Comparison of ENCODE assay signal across 19 cellular contexts in genomic region chr15:41256103-41256502, GRCh38. TPM values are rescaled to one million over a fixed set of nuclear protein-coding genes. Genes with fewer than 3 reads are reported as not detected.
"Had no signal": no experiment of that assay in that cellular context is flagged by ENCODE, and none has a peak within 500 bp of the region (broad histone marks: within the 10 kb centered on the region; RNA-seq: fewer than 3 reads in every experiment).

No MANE protein-coding gene starts in this region.

- H3K4me1 ChIP-seq: prostate gland, sigmoid colon, uterus had no signal

- H3K27me3 Mint-ChIP-seq: activated CD4-positive, alpha-beta memory T cell treated with anti-CD3 and anti-CD28 coated beads, Interleukin-2, amount 10 ng/mL, durations not matched to agents 7 days and 5 days; activated T-cell treated with anti-CD3 and anti-CD28 coated beads, Interleukin-2, amount 50 U/mL, for 24 hours; memory B cell; naive thymus-derived CD4-positive, alpha-beta T cell; stimulated activated naive CD8-positive, alpha-beta T cell treated with anti-CD3 and anti-CD28 coated beads, Interleukin-15, amount 100 ng/mL, for 72 hours had no signal

- H3K4me3 Mint-ChIP-seq: activated CD4-positive, alpha-beta memory T cell treated with anti-CD3 and anti-CD28 coated beads, Interleukin-2, amount 10 ng/mL, durations not matched to agents 7 days and 5 days; activated T-cell treated with anti-CD3 and anti-CD28 coated beads, Interleukin-2, amount 50 U/mL, for 24 hours; immature natural killer cell; memory B cell; naive thymus-derived CD4-positive, alpha-beta T cell; stimulated activated naive CD8-positive, alpha-beta T cell treated with anti-CD3 and anti-CD28 coated beads, Interleukin-15, amount 100 ng/mL, for 72 hours; WTC11 had no signal

- H3K36me3 ChIP-seq: prostate gland, uterus had no signal

- H3K27ac Mint-ChIP-seq: activated CD4-positive, alpha-beta memory T cell treated with anti-CD3 and anti-CD28 coated beads, Interleukin-2, amount 10 ng/mL, durations not matched to agents 7 days and 5 days; activated T-cell treated with anti-CD3 and anti-CD28 coated beads, Interleukin-2, amount 50 U/mL, for 24 hours; immature natural killer cell; memory B cell; naive thymus-derived CD4-positive, alpha-beta T cell; stimulated activated naive CD8-positive, alpha-beta T cell treated with anti-CD3 and anti-CD28 coated beads, Interleukin-15, amount 100 ng/mL, for 72 hours; WTC11 had no signal

- ATAC-seq: naive thymus-derived CD4-positive, alpha-beta T cell; stimulated activated naive CD8-positive, alpha-beta T cell treated with anti-CD3 and anti-CD28 coated beads, Interleukin-15, amount 100 ng/mL, for 72 hours; WTC11 had no signal

- H3K4me3 ChIP-seq: mucosa of descending colon, prostate gland, sigmoid colon, spleen, thoracic aorta, uterus had no signal

- H3K27ac ChIP-seq: sigmoid colon, spleen, thoracic aorta, uterus had no signal

- H3K4me1 Mint-ChIP-seq: activated CD4-positive, alpha-beta memory T cell treated with anti-CD3 and anti-CD28 coated beads, Interleukin-2, amount 10 ng/mL, durations not matched to agents 7 days and 5 days; stimulated activated naive CD8-positive, alpha-beta T cell treated with anti-CD3 and anti-CD28 coated beads, Interleukin-15, amount 100 ng/mL, for 72 hours had no signal

- H3K27me3 ChIP-seq: sigmoid colon, spleen, uterus had no signal

- H3K9me3 ChIP-seq: mucosa of descending colon, prostate gland, sigmoid colon, spleen, thoracic aorta, uterus had no signal

- DNase-seq: activated CD4-positive, alpha-beta memory T cell treated with anti-CD3 and anti-CD28 coated beads, Interleukin-2, amount 10 ng/mL, durations not matched to agents 7 days and 5 days; activated CD4-positive, alpha-beta T cell treated with anti-CD3 and anti-CD28 coated beads for 4 hours; activated effector memory CD4-positive, alpha-beta T cell treated with Interleukin-2 at 50 U/mL for 16 hours; activated naive CD4-positive, alpha-beta T cell treated with anti-CD3 and anti-CD28 coated beads, Interleukin-2, amount 50 U/mL, for 16 hours; activated T-cell treated with anti-CD3 and anti-CD28 coated beads, Interleukin-2, amount 50 U/mL, for 24 hours; caudate nucleus; immature natural killer cell; left cardiac atrium; mucosa of descending colon; naive thymus-derived CD4-positive, alpha-beta T cell; sigmoid colon; spleen; stimulated activated naive CD8-positive, alpha-beta T cell treated with anti-CD3 and anti-CD28 coated beads, Interleukin-15, amount 100 ng/mL, for 72 hours; T-helper 2 cell; uterus had no signal

- H3K9me3 Mint-ChIP-seq: activated CD4-positive, alpha-beta memory T cell treated with anti-CD3 and anti-CD28 coated beads, Interleukin-2, amount 10 ng/mL, durations not matched to agents 7 days and 5 days; activated T-cell treated with anti-CD3 and anti-CD28 coated beads, Interleukin-2, amount 50 U/mL, for 24 hours; immature natural killer cell; memory B cell; naive thymus-derived CD4-positive, alpha-beta T cell; stimulated activated naive CD8-positive, alpha-beta T cell treated with anti-CD3 and anti-CD28 coated beads, Interleukin-15, amount 100 ng/mL, for 72 hours; WTC11 had no signal

RNA-seq across cellular contexts. Expression of gene EXD1, which starts 25.5 kb away (rescaled TPM):
- total RNA-seq: activated CD4-positive, alpha-beta memory T cell treated with anti-CD3 and anti-CD28 coated beads, Interleukin-2, amount 10 ng/mL, durations not matched to agents 7 days and 5 days; left cardiac atrium; mucosa of descending colon; naive thymus-derived CD4-positive, alpha-beta T cell; sigmoid colon; spleen; thoracic aorta; uterus had no signal
